8 cellular contexts compared by ENCODE assay signal in genomic region chr7:44072364-44073231, GRCh38. TPM values are rescaled to one million over a fixed set of nuclear protein-coding genes. Genes with fewer than 3 reads are reported as not detected.
DNase-seq lines count a peak whose midpoint lies in the region; ATAC-seq and TF ChIP-seq lines count a peak whose summit lies in the region.

No MANE protein-coding gene starts in this region.

- peaks cover 7 to 37% of the 10 kb centered on the region in 2 experiments for H3K36me3 ChIP-seq in SK-N-SH (replicated peaks in 1 of 2; ENCODE audit: control insufficient read depth in 1 of 2, insufficient read depth in 2 of 2, low read length in 1 of 2)
- no peaks in the 10 kb centered on the region for H3K36me3 ChIP-seq in breast epithelium
- H3K36me3 ChIP-seq in spleen: peaks cover 0 to 56% (median 44%) of the 10 kb centered on the region in 6 donors

- TF ChIP-seq EP300 in SK-N-SH (IDR thresholded peaks at IDR 0.05; ENCODE audit: borderline replicate concordance in 1 of 2, low read depth in 1 of 2, low read length in 1 of 2): no peak

- TF ChIP-seq POLR2A in breast epithelium (IDR thresholded peaks at IDR 0.05) (no peak), spleen (IDR thresholded peaks at IDR 0.05) (no peak)

- no peaks in the 10 kb centered on the region for H3K9me2 ChIP-seq in SK-N-SH

- DNase-seq in DMS 273 treated with DMSO at 0.1 percent for 48 hours (lab: John Stamatoyannopoulos, UW): peak; percentile 67
- DNase-seq in HuH-7 (ENCODE audit: low spot score): peak; percentile 92
- peak; percentile 93 for DNase-seq in SK-N-SH
- peak; percentile 56 to 72 for DNase-seq in breast epithelium (ENCODE audit: low spot score in 2 of 2)
- peak; percentile 85 for DNase-seq in iris pigment epithelial cell (ENCODE audit: low read depth)
- DNase-seq in spleen: peak; percentile 86
- no peak for DNase-seq in pons (ENCODE audit: low spot score)

- POLR2A ChIA-PET in SK-N-SH (lab: Yijun Ruan, JAX): interaction anchor here (0.6 to 1.9 kb wide), 8 partner anchors 8 to 131 kb away, joined by 3 to 6 read pairs (median 4); partner anchors contain the start of genes DBNL and YKT6

- TF ChIP-seq RAD21 in SK-N-SH (IDR thresholded peaks at IDR 0.05; ENCODE audit: low read length): peak; percentile 86

- no peak overlapping the region for H3K4me3 ChIP-seq in SK-N-SH (ENCODE audit: low read depth in 2 of 2, low read length in 1 of 2)
- no peak overlapping the region for H3K4me3 ChIP-seq in breast epithelium
- H3K4me3 ChIP-seq in spleen: peak overlapping the region in 1 of 8 donors; percentile 61

- H3K27me3 ChIP-seq in SK-N-SH (ENCODE audit: insufficient read depth) (no peaks in the 10 kb centered on the region), breast epithelium (no peaks in the 10 kb centered on the region), spleen (replicated peaks in 1 of 7) (no peaks in the 10 kb centered on the region)

- peaks cover 5 to 22% of the 10 kb centered on the region in 2 experiments for H3K4me1 ChIP-seq in SK-N-SH (ENCODE audit: control insufficient read depth in 1 of 2, insufficient read depth in 2 of 2, low read depth in 1 of 2, low read length in 1 of 2)
- peaks cover 4 to 8% of the 10 kb centered on the region in 2 donors for H3K4me1 ChIP-seq in breast epithelium
- peaks cover 18 to 79% (median 45%) of the 10 kb centered on the region in 6 donors for H3K4me1 ChIP-seq in spleen

- intact Hi-C loops in breast epithelium (cut with DNase I; ENCODE audit: low total_unique reads): no loop called here
- intact Hi-C loops in spleen (cut with DNase I; ENCODE audit: low total_unique reads): no loop called here

- H3K27ac ChIP-seq in SK-N-SH (ENCODE audit: low read depth in 2 of 2, low read length in 1 of 2): peak overlapping the region; percentile 55 to 67
- H3K27ac ChIP-seq in breast epithelium: peak overlapping the region; percentile 13 to 72
- peak overlapping the region; percentile 53 to 98 (median 94) for H3K27ac ChIP-seq in spleen

- CTCF ChIA-PET in SK-N-SH (lab: Yijun Ruan, JAX): interaction anchor here (0.6 to 4.4 kb wide), 39 partner anchors 8 to 492 kb away, joined by 3 to 68 read pairs (median 4); partner anchors contain the start of genes DBNL, GCK, POLD2 and YKT6

- H3K9me3 ChIP-seq in SK-N-SH (no peaks in the 10 kb centered on the region), breast epithelium (no peaks in the 10 kb centered on the region), spleen (no peaks in the 10 kb centered on the region)

- no peak overlapping the region for H2AFZ ChIP-seq in SK-N-SH (ENCODE audit: low read depth)

- peak overlapping the region; percentile 30; the same call in 1 of the 2 replicates for H3K4me2 ChIP-seq in SK-N-SH

- H3K9ac ChIP-seq in SK-N-SH: no peak overlapping the region; the same call in 1 of the 2 replicates

- ATAC-seq in GM18907 (IDR thresholded peaks at IDR 0.05; ENCODE audit: unreplicated experiment): no peak

- H3F3A ChIP-seq in SK-N-SH (replicated peaks; ENCODE audit: insufficient read depth): peaks cover 50% of the 10 kb centered on the region

- no peaks in the 10 kb centered on the region for H4K20me1 ChIP-seq in SK-N-SH (ENCODE audit: insufficient read depth)

- WGBS in SK-N-SH (ENCODE audit: low lambda C conversion rate): 24% methylated on average over 10 of the region's 12 CpGs
- WGBS in spleen, 5 donors: 42 to 62% (median 60%) methylated on average over 9 to 12 of the region's 12 CpGs

- TF ChIP-seq CTCF in SK-N-SH (IDR thresholded peaks at IDR 0.05): peak; percentile 98
- TF ChIP-seq CTCF in breast epithelium (IDR thresholded peaks at IDR 0.05): peak; percentile 39 to 48 (median 48)
- peak in 10 of 11 experiments; percentile 35 to 76 (median 66) for TF ChIP-seq CTCF in spleen (IDR thresholded peaks at IDR 0.05 in 8 of 11, conservative IDR thresholded peaks at IDR 0.05 in 3 of 11)

- no peaks in the 10 kb centered on the region for H3K79me2 ChIP-seq in SK-N-SH (ENCODE audit: insufficient read depth)

TF ChIP-seq in SK-N-SH, 30 proteins besides CTCF, POLR2A, EP300 and RAD21:
- TF ChIP-seq FOXJ3 (CRISPR knock-in tag; IDR thresholded peaks at IDR 0.05): no peak
- 0 out of 2 replicates have a peak, but pooled peaks have one; percentile 13 for TF ChIP-seq TCF12 (IDR thresholded peaks at IDR 0.05)
- TF ChIP-seq FOSL2 (IDR thresholded peaks at IDR 0.05; ENCODE audit: borderline replicate concordance, low read depth): peak; percentile 72
- no peak for TF ChIP-seq GATA2 (CRISPR knock-in tag; IDR thresholded peaks at IDR 0.05)
- 0 out of 2 replicates have a peak, but pooled peaks have one; percentile 22 for TF ChIP-seq YY1 (IDR thresholded peaks at IDR 0.05; ENCODE audit: low read depth)
- TF ChIP-seq RFX5 (IDR thresholded peaks at IDR 0.05; ENCODE audit: low read length): no peak
- TF ChIP-seq SMC3 (IDR thresholded peaks at IDR 0.05; ENCODE audit: low read depth, low read length): peak; percentile 90
- TF ChIP-seq NFIC (IDR thresholded peaks at IDR 0.05; ENCODE audit: borderline replicate concordance): peak; percentile 85
- TF ChIP-seq JUND (IDR thresholded peaks at IDR 0.05): peak; percentile 41; the same call in 1 of the 2 replicates
- TF ChIP-seq RCOR1 (IDR thresholded peaks at IDR 0.05; ENCODE audit: low read length): peak; percentile 41; the same call in 1 of the 2 replicates
TF ChIP-seq in SK-N-SH: peak in this region for 7.

RNA-seq across cellular contexts. Expression of gene PGAM2, which starts 7.2 kb away (rescaled TPM):
- polyA plus RNA-seq in SK-N-SH (2012; rRNA removed): 0.79 and 1.5 TPM in 2 replicates
- polyA plus RNA-seq in SK-N-SH (2012; cell fraction: cytosol; rRNA removed): 0.96 and 1.0 TPM in 2 replicates
- polyA plus RNA-seq in SK-N-SH (2012; cell fraction: nucleus; rRNA removed): 1.6 and 2.5 TPM in 2 replicates
- total RNA-seq in breast epithelium: under 1 TPM; 0.64 to 0.73 (median 0.66) TPM
- 1 to 10 TPM in 4 of 7 donors, under 1 TPM in 2, not detected in 1; 0.75 to 2.8 (median 1.2) TPM for total RNA-seq in spleen
- 1 to 10 TPM; 1.6 to 4.0 (median 2.6) TPM for polyA plus RNA-seq in spleen

RNA-seq across cellular contexts. Expression of gene POLM, which starts 9.7 kb away (rescaled TPM):
- 17.4 and 23.1 TPM in 2 replicates for polyA plus RNA-seq in SK-N-SH (2012; rRNA removed)
- 4.2 and 7.5 TPM in 2 replicates for polyA plus RNA-seq in SK-N-SH (2012; cell fraction: cytosol; rRNA removed)
- polyA plus RNA-seq in SK-N-SH (2012; cell fraction: nucleus; rRNA removed): 117 and 123 TPM in 2 replicates
- total RNA-seq in breast epithelium: 10 to 100 TPM; 22.4 to 44.8 (median 31.1) TPM
- 100 to 1,000 TPM in 1 of 7 donors, 10 to 100 TPM in 6; 42.8 to 104 (median 63.4) TPM for total RNA-seq in spleen
- 10 to 100 TPM; 22.0 to 44.9 (median 30.3) TPM for polyA plus RNA-seq in spleen

RNA-seq across cellular contexts. Expression of gene DBNL, which starts 28.1 kb away (rescaled TPM):
- 230 and 244 TPM in 2 replicates for polyA plus RNA-seq in SK-N-SH (2012; rRNA removed)
- 127 and 173 TPM in 2 replicates for polyA plus RNA-seq in SK-N-SH (2012; cell fraction: cytosol; rRNA removed)
- polyA plus RNA-seq in SK-N-SH (2012; cell fraction: nucleus; rRNA removed): 290 and 333 TPM in 2 replicates
- 100 to 1,000 TPM in 2 of 3 donors, 10 to 100 TPM in 1; 90.8 to 110 (median 102) TPM for total RNA-seq in breast epithelium
- total RNA-seq in spleen: 100 to 1,000 TPM; 169 to 257 (median 210) TPM
- 100 to 1,000 TPM; 118 to 205 (median 134) TPM for polyA plus RNA-seq in spleen

RNA-seq across cellular contexts. Expression of gene AEBP1, which starts 31.5 kb away (rescaled TPM):
- 40.3 and 105 TPM in 2 replicates for polyA plus RNA-seq in SK-N-SH (2012; rRNA removed)
- polyA plus RNA-seq in SK-N-SH (2012; cell fraction: cytosol; rRNA removed): 36.3 and 54.8 TPM in 2 replicates
- 278 and 326 TPM in 2 replicates for polyA plus RNA-seq in SK-N-SH (2012; cell fraction: nucleus; rRNA removed)
- 100 to 1,000 TPM in 2 of 3 donors, 10 to 100 TPM in 1; 85.6 to 300 (median 145) TPM for total RNA-seq in breast epithelium
- total RNA-seq in spleen: 100 to 1,000 TPM in 2 of 7 donors, 10 to 100 TPM in 5; 67.5 to 106 (median 88.3) TPM
- 10 to 100 TPM; 41.3 to 71.7 (median 49.7) TPM for polyA plus RNA-seq in spleen

RNA-seq across cellular contexts. Expression of gene POLD2, which starts 50.8 kb away (rescaled TPM):
- polyA plus RNA-seq in SK-N-SH (2012; rRNA removed) (163 and 194 TPM in 2 replicates), spleen (10 to 100 TPM; 53.7 to 79.1 (median 69.4) TPM)
- polyA plus RNA-seq in SK-N-SH (2012; cell fraction: cytosol; rRNA removed): 97.4 and 129 TPM in 2 replicates
- polyA plus RNA-seq in SK-N-SH (2012; cell fraction: nucleus; rRNA removed): 209 and 258 TPM in 2 replicates
- total RNA-seq in breast epithelium (10 to 100 TPM; 38.9 to 49.8 (median 39.7) TPM), spleen (10 to 100 TPM; 31.9 to 73.0 (median 40.9) TPM)

Comparison
In these comparisons a context has a peak if more than half of its experiments do, and no peak if none do; other contexts are left out.
1. H3K27ac ChIP-seq: peak in every context shown above with its lines; median percentile 94 in spleen; 61 in SK-N-SH; 42 in breast epithelium.
2. CTCF ChIP-seq: peak in every context shown above with its lines; median percentile 98 in SK-N-SH; 66 in spleen; 48 in breast epithelium.